ENCODE assay signal across 3 cellular contexts in the genomic region with DNA sequence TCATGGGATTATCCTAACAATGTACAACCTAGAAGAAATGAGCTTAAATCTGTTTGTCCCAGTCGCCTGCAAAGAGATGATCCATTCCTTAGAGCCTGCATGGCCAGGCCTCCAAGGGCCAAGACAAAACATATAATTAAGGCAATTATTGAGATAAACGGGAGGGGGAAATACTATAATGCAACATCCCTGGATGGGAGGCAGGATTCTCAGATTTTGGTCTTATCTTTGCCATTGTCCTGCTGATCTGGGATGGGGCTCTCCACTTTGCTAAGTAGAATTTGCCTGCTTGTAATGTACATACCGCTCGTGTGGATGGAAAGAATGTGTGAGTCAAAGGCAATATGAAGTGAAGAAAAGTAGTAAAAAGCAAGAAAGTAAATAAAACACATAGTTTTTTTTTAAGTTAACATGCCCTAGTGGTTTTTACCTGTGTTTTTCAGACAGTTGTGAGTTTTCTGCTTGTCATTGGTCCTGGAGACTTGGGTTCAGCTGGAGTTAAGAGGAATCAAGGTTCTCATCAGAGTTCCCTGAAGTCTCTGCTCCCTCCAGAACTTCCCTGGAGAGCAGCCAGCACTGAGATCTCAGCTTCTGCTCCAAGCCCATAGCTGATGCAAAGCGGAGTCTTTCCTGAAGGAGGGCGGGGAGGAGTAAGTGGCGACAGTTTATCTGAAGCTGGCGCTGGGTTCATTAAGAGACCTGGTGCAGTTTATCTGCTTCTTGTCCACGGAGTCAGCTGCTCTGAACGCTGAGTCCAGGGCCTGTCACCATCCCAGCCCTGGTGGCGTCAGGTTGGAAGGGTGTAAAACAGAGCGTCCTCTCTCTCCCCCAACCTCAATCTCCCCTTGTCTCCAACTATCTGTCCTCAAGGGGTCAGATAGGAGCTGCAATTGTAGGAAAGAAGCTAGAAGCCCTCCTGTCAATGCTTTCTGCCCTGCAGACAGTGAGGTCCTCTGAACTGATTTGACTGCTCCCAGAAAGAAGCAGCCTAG.
A peak's percentile ranks its signal among the peaks of the same experiment; 100 is the strongest.
TF ChIP-seq lines count a peak whose summit lies in the region.

No MANE protein-coding gene starts in this region.

TF ChIP-seq in A549, 52 proteins besides CTCF, POLR2A, EP300 and RAD21:
- TF ChIP-seq SMC3 (IDR thresholded peaks at IDR 0.05) (peak; percentile 34; the same call in 2 of the 3 replicates), NPAS2 (CRISPR knock-in tag; IDR thresholded peaks at IDR 0.05; ENCODE audit: borderline replicate concordance) (no peak), FOXS1 (CRISPR knock-in tag; IDR thresholded peaks at IDR 0.05) (no peak)

TF ChIP-seq in HEK293, 187 proteins besides CTCF, POLR2A, EP300 and RAD21 (continues in another document):
- TF ChIP-seq ZNF433 (tag by site-specific recombination; IDR thresholded peaks at IDR 0.05; ENCODE audit: low read depth), result no peak
- no peak for TF ChIP-seq ZNF146 (tag by site-specific recombination; IDR thresholded peaks at IDR 0.05)
- TF ChIP-seq ZNF202 (tag by site-specific recombination; IDR thresholded peaks at IDR 0.05; ENCODE audit: borderline replicate concordance), result no peak
- TF ChIP-seq, protein P1, sequence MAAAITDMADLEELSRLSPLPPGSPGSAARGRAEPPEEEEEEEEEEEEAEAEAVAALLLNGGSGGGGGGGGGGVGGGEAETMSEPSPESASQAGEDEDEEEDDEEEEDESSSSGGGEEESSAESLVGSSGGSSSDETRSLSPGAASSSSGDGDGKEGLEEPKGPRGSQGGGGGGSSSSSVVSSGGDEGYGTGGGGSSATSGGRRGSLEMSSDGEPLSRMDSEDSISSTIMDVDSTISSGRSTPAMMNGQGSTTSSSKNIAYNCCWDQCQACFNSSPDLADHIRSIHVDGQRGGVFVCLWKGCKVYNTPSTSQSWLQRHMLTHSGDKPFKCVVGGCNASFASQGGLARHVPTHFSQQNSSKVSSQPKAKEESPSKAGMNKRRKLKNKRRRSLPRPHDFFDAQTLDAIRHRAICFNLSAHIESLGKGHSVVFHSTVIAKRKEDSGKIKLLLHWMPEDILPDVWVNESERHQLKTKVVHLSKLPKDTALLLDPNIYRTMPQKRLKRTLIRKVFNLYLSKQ (tag by site-specific recombination; IDR thresholded peaks at IDR 0.05; ENCODE audit: borderline replicate concordance), result no peak
- TF ChIP-seq TRIM28 (IDR thresholded peaks at IDR 0.05; ENCODE audit: borderline replicate concordance, low read length), result peak; percentile 90; the same call in 1 of the 2 replicates
- TF ChIP-seq, protein P2, sequence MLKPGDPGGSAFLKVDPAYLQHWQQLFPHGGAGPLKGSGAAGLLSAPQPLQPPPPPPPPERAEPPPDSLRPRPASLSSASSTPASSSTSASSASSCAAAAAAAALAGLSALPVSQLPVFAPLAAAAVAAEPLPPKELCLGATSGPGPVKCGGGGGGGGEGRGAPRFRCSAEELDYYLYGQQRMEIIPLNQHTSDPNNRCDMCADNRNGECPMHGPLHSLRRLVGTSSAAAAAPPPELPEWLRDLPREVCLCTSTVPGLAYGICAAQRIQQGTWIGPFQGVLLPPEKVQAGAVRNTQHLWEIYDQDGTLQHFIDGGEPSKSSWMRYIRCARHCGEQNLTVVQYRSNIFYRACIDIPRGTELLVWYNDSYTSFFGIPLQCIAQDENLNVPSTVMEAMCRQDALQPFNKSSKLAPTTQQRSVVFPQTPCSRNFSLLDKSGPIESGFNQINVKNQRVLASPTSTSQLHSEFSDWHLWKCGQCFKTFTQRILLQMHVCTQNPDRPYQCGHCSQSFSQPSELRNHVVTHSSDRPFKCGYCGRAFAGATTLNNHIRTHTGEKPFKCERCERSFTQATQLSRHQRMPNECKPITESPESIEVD (tag by site-specific recombination; IDR thresholded peaks at IDR 0.05), result peak; percentile 76
- no peak for TF ChIP-seq WT1 (tag by site-specific recombination; IDR thresholded peaks at IDR 0.05)
- TF ChIP-seq, protein P3, sequence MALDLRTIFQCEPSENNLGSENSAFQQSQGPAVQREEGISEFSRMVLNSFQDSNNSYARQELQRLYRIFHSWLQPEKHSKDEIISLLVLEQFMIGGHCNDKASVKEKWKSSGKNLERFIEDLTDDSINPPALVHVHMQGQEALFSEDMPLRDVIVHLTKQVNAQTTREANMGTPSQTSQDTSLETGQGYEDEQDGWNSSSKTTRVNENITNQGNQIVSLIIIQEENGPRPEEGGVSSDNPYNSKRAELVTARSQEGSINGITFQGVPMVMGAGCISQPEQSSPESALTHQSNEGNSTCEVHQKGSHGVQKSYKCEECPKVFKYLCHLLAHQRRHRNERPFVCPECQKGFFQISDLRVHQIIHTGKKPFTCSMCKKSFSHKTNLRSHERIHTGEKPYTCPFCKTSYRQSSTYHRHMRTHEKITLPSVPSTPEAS (tag by site-specific recombination; IDR thresholded peaks at IDR 0.05), result no peak
- peak; percentile 30; the same call in 1 of the 2 replicates for TF ChIP-seq ZSCAN30 (tag by site-specific recombination; IDR thresholded peaks at IDR 0.05)
- TF ChIP-seq KLF7 (tag by site-specific recombination; IDR thresholded peaks at IDR 0.05; ENCODE audit: borderline replicate concordance), result 0 out of 2 replicates have a peak, but pooled peaks have one; percentile 16
- TF ChIP-seq RBAK (tag by site-specific recombination; IDR thresholded peaks at IDR 0.05), result no peak
- TF ChIP-seq ZNF610 (tag by site-specific recombination; IDR thresholded peaks at IDR 0.05; ENCODE audit: borderline replicate concordance), result no peak
- TF ChIP-seq IKZF3 (tag by site-specific recombination; IDR thresholded peaks at IDR 0.05), result peak; percentile 23; the same call in 1 of the 2 replicates
- no peak for TF ChIP-seq ZSCAN16 (tag by site-specific recombination; IDR thresholded peaks at IDR 0.05)
- TF ChIP-seq ZNF248 (tag by site-specific recombination; IDR thresholded peaks at IDR 0.05), result no peak
- TF ChIP-seq ZNF292 (tag by site-specific recombination; IDR thresholded peaks at IDR 0.05; ENCODE audit: borderline replicate concordance, low read depth), result no peak
- peak; percentile 96 for TF ChIP-seq ZBTB20 (tag by site-specific recombination; IDR thresholded peaks at IDR 0.05)
- no peak for TF ChIP-seq ZNF521 (tag by site-specific recombination; IDR thresholded peaks at IDR 0.05)
- peak; percentile 79 for TF ChIP-seq ZNF366 (tag by site-specific recombination; conservative IDR thresholded peaks at IDR 0.05)
- TF ChIP-seq ZNF626 (tag by site-specific recombination; IDR thresholded peaks at IDR 0.05), result no peak
- no peak for TF ChIP-seq FEZF1 (tag by site-specific recombination; IDR thresholded peaks at IDR 0.05)
- peak; percentile 29 for TF ChIP-seq ZNF654 (tag by site-specific recombination; IDR thresholded peaks at IDR 0.05; ENCODE audit: low read depth)
- 0 out of 2 replicates have a peak, but pooled peaks have one; percentile 6 for TF ChIP-seq ZIC2 (tag by site-specific recombination; IDR thresholded peaks at IDR 0.05)
- TF ChIP-seq, protein P4, sequence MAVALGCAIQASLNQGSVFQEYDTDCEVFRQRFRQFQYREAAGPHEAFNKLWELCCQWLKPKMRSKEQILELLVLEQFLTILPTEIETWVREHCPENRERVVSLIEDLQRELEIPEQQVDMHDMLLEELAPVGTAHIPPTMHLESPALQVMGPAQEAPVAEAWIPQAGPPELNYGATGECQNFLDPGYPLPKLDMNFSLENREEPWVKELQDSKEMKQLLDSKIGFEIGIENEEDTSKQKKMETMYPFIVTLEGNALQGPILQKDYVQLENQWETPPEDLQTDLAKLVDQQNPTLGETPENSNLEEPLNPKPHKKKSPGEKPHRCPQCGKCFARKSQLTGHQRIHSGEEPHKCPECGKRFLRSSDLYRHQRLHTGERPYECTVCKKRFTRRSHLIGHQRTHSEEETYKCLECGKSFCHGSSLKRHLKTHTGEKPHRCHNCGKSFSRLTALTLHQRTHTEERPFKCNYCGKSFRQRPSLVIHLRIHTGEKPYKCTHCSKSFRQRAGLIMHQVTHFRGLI (tag by site-specific recombination; IDR thresholded peaks at IDR 0.05), result no peak
- no peak for TF ChIP-seq ZNF48 (tag by site-specific recombination; IDR thresholded peaks at IDR 0.05)
- no peak for TF ChIP-seq ZBTB8A (tag by site-specific recombination; IDR thresholded peaks at IDR 0.05)
- peak; percentile 63; the same call in 1 of the 2 replicates for TF ChIP-seq ZNF600 (tag by site-specific recombination; IDR thresholded peaks at IDR 0.05)

TF ChIP-seq in GM12878, 131 proteins besides CTCF, POLR2A, EP300 and RAD21:
- TF ChIP-seq, protein P5, sequence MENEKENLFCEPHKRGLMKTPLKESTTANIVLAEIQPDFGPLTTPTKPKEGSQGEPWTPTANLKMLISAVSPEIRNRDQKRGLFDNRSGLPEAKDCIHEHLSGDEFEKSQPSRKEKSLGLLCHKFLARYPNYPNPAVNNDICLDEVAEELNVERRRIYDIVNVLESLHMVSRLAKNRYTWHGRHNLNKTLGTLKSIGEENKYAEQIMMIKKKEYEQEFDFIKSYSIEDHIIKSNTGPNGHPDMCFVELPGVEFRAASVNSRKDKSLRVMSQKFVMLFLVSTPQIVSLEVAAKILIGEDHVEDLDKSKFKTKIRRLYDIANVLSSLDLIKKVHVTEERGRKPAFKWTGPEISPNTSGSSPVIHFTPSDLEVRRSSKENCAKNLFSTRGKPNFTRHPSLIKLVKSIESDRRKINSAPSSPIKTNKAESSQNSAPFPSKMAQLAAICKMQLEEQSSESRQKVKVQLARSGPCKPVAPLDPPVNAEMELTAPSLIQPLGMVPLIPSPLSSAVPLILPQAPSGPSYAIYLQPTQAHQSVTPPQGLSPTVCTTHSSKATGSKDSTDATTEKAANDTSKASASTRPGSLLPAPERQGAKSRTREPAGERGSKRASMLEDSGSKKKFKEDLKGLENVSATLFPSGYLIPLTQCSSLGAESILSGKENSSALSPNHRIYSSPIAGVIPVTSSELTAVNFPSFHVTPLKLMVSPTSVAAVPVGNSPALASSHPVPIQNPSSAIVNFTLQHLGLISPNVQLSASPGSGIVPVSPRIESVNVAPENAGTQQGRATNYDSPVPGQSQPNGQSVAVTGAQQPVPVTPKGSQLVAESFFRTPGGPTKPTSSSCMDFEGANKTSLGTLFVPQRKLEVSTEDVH (IDR thresholded peaks at IDR 0.05; ENCODE audit: low read depth, partially characterized antibody), result no peak
- TF ChIP-seq SMC3 (IDR thresholded peaks at IDR 0.05; ENCODE audit: borderline replicate concordance, low read length), result peak; percentile 48; the same call in 1 of the 2 replicates
